2 cellular contexts compared by ENCODE assay signal in genomic region chr1:9850442-9851162, GRCh38.
TF ChIP-seq lines count a peak whose summit lies in the region.

No MANE protein-coding gene starts in this region.

TF ChIP-seq in K562, 482 proteins besides CTCF, POLR2A, EP300 and RAD21:
- TF ChIP-seq CHCHD3 (CRISPR knock-in tag; IDR thresholded peaks at IDR 0.05), result no peak
- no peak for TF ChIP-seq SMAD3 (CRISPR knock-in tag; conservative IDR thresholded peaks at IDR 0.05)
- no peak for TF ChIP-seq NFYB (IDR thresholded peaks at IDR 0.05; ENCODE audit: extremely low read depth, insufficient read length)
- TF ChIP-seq ZNF140 (CRISPR knock-in tag; IDR thresholded peaks at IDR 0.05), result no peak
- no peak for TF ChIP-seq SMARCA4 (IDR thresholded peaks at IDR 0.05)
- TF ChIP-seq NFRKB (IDR thresholded peaks at IDR 0.05; ENCODE audit: low read depth), result no peak
- peak; percentile 8; the same call in 1 of the 2 replicates for TF ChIP-seq USF1 (CRISPR knock-in tag; IDR thresholded peaks at IDR 0.05)
- TF ChIP-seq DIDO1 (tag; IDR thresholded peaks at IDR 0.05; ENCODE audit: low read depth), result no peak
- 0 out of 2 replicates have a peak, but pooled peaks have one; percentile 7 for TF ChIP-seq ZNF143 (CRISPR knock-in tag; IDR thresholded peaks at IDR 0.05)
- TF ChIP-seq ZNF707 (CRISPR knock-in tag; conservative IDR thresholded peaks at IDR 0.05), result no peak
- TF ChIP-seq IRF1 (CRISPR knock-in tag; IDR thresholded peaks at IDR 0.05; ENCODE audit: borderline replicate concordance), result no peak
- TF ChIP-seq ZBTB17 (CRISPR knock-in tag; IDR thresholded peaks at IDR 0.05), result no peak
- no peak for TF ChIP-seq EP400 (IDR thresholded peaks at IDR 0.05)
- TF ChIP-seq ZNF717 (CRISPR knock-in tag; IDR thresholded peaks at IDR 0.05), result no peak
- TF ChIP-seq USF2 (CRISPR knock-in tag; IDR thresholded peaks at IDR 0.05), result no peak
- TF ChIP-seq U2AF2 (optimal IDR thresholded peaks at IDR 0.05; ENCODE audit: low read depth, low read length), result no peak
- no peak for TF ChIP-seq FOSL1 (tag; conservative IDR thresholded peaks at IDR 0.05)
- no peak for TF ChIP-seq SNAPC5 (CRISPR knock-in tag; IDR thresholded peaks at IDR 0.05)
- no peak for TF ChIP-seq KDM1A (IDR thresholded peaks at IDR 0.05)
- TF ChIP-seq CBFA2T2 (conservative IDR thresholded peaks at IDR 0.05), result no peak
- TF ChIP-seq MAX (CRISPR knock-in tag; IDR thresholded peaks at IDR 0.05), result 0 out of 2 replicates have a peak, but pooled peaks have one; percentile 21
- TF ChIP-seq SRSF1 (IDR thresholded peaks at IDR 0.05; ENCODE audit: low read depth, low read length), result no peak
- TF ChIP-seq TFAP4 (CRISPR knock-in tag; IDR thresholded peaks at IDR 0.05; ENCODE audit: borderline replicate concordance), result no peak
- TF ChIP-seq KDM4B (IDR thresholded peaks at IDR 0.05; ENCODE audit: borderline replicate concordance in 2 of 2, low read depth in 1 of 2), result no peak
- no peak for TF ChIP-seq MLLT1 (IDR thresholded peaks at IDR 0.05)
- TF ChIP-seq ARID2 (IDR thresholded peaks at IDR 0.05), result no peak

TF ChIP-seq in HEK293T, 16 proteins besides CTCF, POLR2A, EP300 and RAD21:
- TF ChIP-seq PKNOX1 (IDR thresholded peaks at IDR 0.05) (no peak), SP1 (IDR thresholded peaks at IDR 0.05) (no peak), LEF1 (IDR thresholded peaks at IDR 0.05; ENCODE audit: borderline replicate concordance) (no peak), TARDBP (IDR thresholded peaks at IDR 0.05) (no peak), ARNT (IDR thresholded peaks at IDR 0.05) (no peak), SUZ12 (IDR thresholded peaks at IDR 0.05) (no peak), BHLHE40 (IDR thresholded peaks at IDR 0.05; ENCODE audit: borderline replicate concordance) (no peak), ELF4 (IDR thresholded peaks at IDR 0.05) (no peak), FOXK2 (IDR thresholded peaks at IDR 0.05) (no peak), NFRKB (IDR thresholded peaks at IDR 0.05) (no peak), ZNF384 (IDR thresholded peaks at IDR 0.05) (no peak), CTBP1 (IDR thresholded peaks at IDR 0.05; ENCODE audit: borderline replicate concordance) (no peak), FOXM1 (IDR thresholded peaks at IDR 0.05; ENCODE audit: borderline replicate concordance) (no peak), HDGF (IDR thresholded peaks at IDR 0.05; ENCODE audit: borderline replicate concordance) (no peak), FOXA1 (IDR thresholded peaks at IDR 0.05) (no peak), L3MBTL2 (conservative IDR thresholded peaks at IDR 0.05) (no peak)
